ENCODE assay signal across 8 cellular contexts in the genomic region with DNA sequence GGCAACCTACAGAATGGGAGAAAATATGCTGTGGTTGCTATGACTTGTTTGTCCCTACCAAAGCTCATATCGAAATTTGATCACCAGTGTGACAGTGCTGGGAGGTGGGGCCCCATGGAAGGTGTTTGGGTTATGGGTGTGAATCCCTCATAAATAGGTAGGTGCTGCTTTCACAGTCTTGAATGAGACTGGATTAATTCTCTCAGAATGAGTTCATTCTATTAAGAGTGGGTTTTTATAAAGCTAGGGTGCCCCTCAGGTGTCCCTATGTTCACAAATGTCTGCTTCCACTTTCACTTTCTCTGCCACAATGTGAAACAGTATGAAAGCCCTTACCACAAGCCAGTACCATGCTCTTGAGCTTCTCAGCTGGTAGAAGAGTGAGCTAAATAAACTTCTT.
DNase-seq lines count a peak whose midpoint lies in the region; ATAC-seq and TF ChIP-seq lines count a peak whose summit lies in the region.
"Had no signal": no experiment of that assay in that cellular context is flagged by ENCODE, and none has a peak within 500 bp of the region (broad histone marks: within the 10 kb centered on the region; RNA-seq: fewer than 3 reads in every experiment).

No MANE protein-coding gene starts in this region.

- H3K9me3 Mint-ChIP-seq in activated B cell treated with CpG ODN at 0.5 μM for 24 hours: no peaks in the 10 kb centered on the region
- H3K9me3 Mint-ChIP-seq: dendritic cell treated with granulocyte-macrophage colony-stimulating factor and Interleukin-4, amounts not matched to agents 40 ng/mL and 50 ng/mL, for 4 days had no signal

- no peaks in the 10 kb centered on the region for H3K36me3 Mint-ChIP-seq in activated B cell treated with CpG ODN at 0.5 μM for 24 hours (ENCODE audit: low read depth)

- no peak for TF ChIP-seq CTCF in activated B cell treated with CpG ODN at 0.5 μM for 24 hours (IDR thresholded peaks at IDR 0.05)

- POLR2A ChIA-PET in activated B cell treated with CpG ODN at 0.5 μM for 24 hours (lab: Charles Lee): no interaction called here

- peak overlapping the region; percentile 24 for H3K27ac Mint-ChIP-seq in activated B cell treated with CpG ODN at 0.5 μM for 24 hours
- H3K27ac Mint-ChIP-seq: dendritic cell treated with granulocyte-macrophage colony-stimulating factor and Interleukin-4, amounts not matched to agents 40 ng/mL and 50 ng/mL, for 4 days had no signal

- H3K4me3 Mint-ChIP-seq in activated B cell treated with CpG ODN at 0.5 μM for 24 hours: peak overlapping the region; percentile 44
- H3K4me3 Mint-ChIP-seq: dendritic cell treated with granulocyte-macrophage colony-stimulating factor and Interleukin-4, amounts not matched to agents 40 ng/mL and 50 ng/mL, for 4 days had no signal

- ATAC-seq in GM19043 (IDR thresholded peaks at IDR 0.05; ENCODE audit: low read depth, unreplicated experiment): peak; percentile 67
- peak; percentile 63 for ATAC-seq in HG02938 (IDR thresholded peaks at IDR 0.05; ENCODE audit: unreplicated experiment)
- peak; percentile 50 for ATAC-seq in activated B cell treated with CpG ODN at 0.5 μM for 24 hours (ENCODE audit: low read depth)

- H3K27me3 Mint-ChIP-seq in activated B cell treated with CpG ODN at 0.5 μM for 24 hours: no peaks in the 10 kb centered on the region
- H3K27me3 Mint-ChIP-seq: dendritic cell treated with granulocyte-macrophage colony-stimulating factor and Interleukin-4, amounts not matched to agents 40 ng/mL and 50 ng/mL, for 4 days had no signal

- intact Hi-C loops in activated B cell treated with CpG ODN at 0.5 μM for 24 hours (cut with micrococcal nuclease) (no loop called here), posterior cingulate gyrus (cut with DNase I) (no loop called here)

- DNase-seq in activated B cell treated with CpG ODN at 0.5 μM for 24 hours (no peak), posterior cingulate gyrus (no peak), activated gamma-delta T cell (lab: John Stamatoyannopoulos, UW) (no peak), AG08396 (ENCODE audit: low spot score) (no peak)
- DNase-seq in stimulated activated CD4-positive, alpha-beta T cell treated with anti-CD3 and anti-CD28 coated beads, Interleukin-2, amount 100 ng/mL, for 24 hours: peak; percentile 19 to 49

- peaks cover 9% of the 10 kb centered on the region for H3K4me1 Mint-ChIP-seq in activated B cell treated with CpG ODN at 0.5 μM for 24 hours

- CTCF ChIA-PET in activated B cell treated with CpG ODN at 0.5 μM for 24 hours (lab: Charles Lee): no interaction called here

Comparison
In these comparisons a context has a peak if more than half of its experiments do, and no peak if none do; other contexts are left out.
1. DNase-seq: peak in stimulated activated CD4-positive, alpha-beta T cell treated with anti-CD3 and anti-CD28 coated beads, Interleukin-2, amount 100 ng/mL, for 24 hours (2 of 2); none in activated B cell treated with CpG ODN at 0.5 μM for 24 hours (single experiment), posterior cingulate gyrus (0 of 10), activated gamma-delta T cell (single experiment) and AG08396 (single experiment).
2. Peak in every context shown above with its lines, with median percentiles within 50 percentile points of each other: ATAC-seq.